Comparison of ENCODE assay signal across 18 cellular contexts in the genomic region with DNA sequence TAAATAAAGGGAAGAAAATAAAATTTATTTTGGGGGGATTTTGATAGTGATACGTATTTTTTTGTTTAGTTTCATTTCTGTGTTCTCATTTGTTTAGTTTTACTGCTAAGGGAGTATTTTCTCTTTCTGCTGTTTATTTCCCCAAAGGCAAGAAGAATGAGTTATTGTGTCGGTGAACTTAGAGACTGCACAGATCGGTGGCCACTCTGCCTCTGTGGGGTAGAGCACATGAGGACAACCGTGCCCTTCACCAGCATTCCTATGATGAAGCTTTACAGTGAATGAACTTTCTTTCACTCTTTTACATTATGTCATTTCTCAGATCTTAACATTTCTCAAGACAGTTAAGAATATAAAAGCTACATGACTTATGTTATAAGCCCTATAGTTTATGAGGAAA.
A peak's percentile ranks its signal among the peaks of the same experiment; 100 is the strongest.
DNase-seq lines count a peak whose midpoint lies in the region; ATAC-seq and TF ChIP-seq lines count a peak whose summit lies in the region.
"Had no signal": no experiment of that assay in that cellular context is flagged by ENCODE, and none has a peak within 500 bp of the region (broad histone marks: within the 10 kb centered on the region; RNA-seq: fewer than 3 reads in every experiment).

No MANE protein-coding gene starts in this region.

- peak overlapping the region; percentile 60 for H3K27ac ChIP-seq in foreskin keratinocyte
- H3K27ac ChIP-seq: BLaER1 had no signal

- H3K4me1 ChIP-seq in foreskin keratinocyte = peaks cover 28% of the 10 kb centered on the region
- H3K4me1 ChIP-seq: BLaER1 had no signal

- no peak for TF ChIP-seq CTCF in foreskin keratinocyte (conservative IDR thresholded peaks at IDR 0.05)

- DNase-seq in SK-MEL-5 (ENCODE audit: low read depth, low spot score) (peak; percentile 73), foreskin keratinocyte (no peak), medulla oblongata (ENCODE audit: extremely low spot score) (peak; percentile 38), NOMO-1 treated with DMSO at 0.1 percent for 48 hours (lab: John Stamatoyannopoulos, UW; ENCODE audit: unreplicated experiment) (no peak)
- no peak for DNase-seq in stimulated activated CD4-positive, alpha-beta T cell treated with anti-CD3 and anti-CD28 coated beads, Interleukin-2, amount 100 ng/mL, for 48 hours
- DNase-seq: 8988T; Calu3; CD4-positive, alpha-beta memory T cell; DND-41; EL; GOT3; H7; HFFc6; IMR-90 had no signal

- H3K27me3 ChIP-seq in foreskin keratinocyte = no peaks in the 10 kb centered on the region
- H3K27me3 ChIP-seq: BLaER1 had no signal

- no peak for ATAC-seq in foreskin keratinocyte
- no peak for ATAC-seq in HG03039 (IDR thresholded peaks at IDR 0.05; ENCODE audit: unreplicated experiment)
- ATAC-seq in GM21786 (IDR thresholded peaks at IDR 0.05; ENCODE audit: unreplicated experiment) = no peak
- ATAC-seq: HCT116 had no signal

- in situ Hi-C loops in SK-MEL-5 (cut with HindIII; ENCODE audit: low pct_unique_long_range_greater_than_20kb, low sequenced_read_pairs) = no loop called here

Comparison
In these comparisons a context has a peak if more than half of its experiments do, and no peak if none do; other contexts are left out.
1. DNase-seq: peak in SK-MEL-5 (single experiment) and medulla oblongata (single experiment); none in foreskin keratinocyte (0 of 2), NOMO-1 treated with DMSO at 0.1 percent for 48 hours (single experiment) and stimulated activated CD4-positive, alpha-beta T cell treated with anti-CD3 and anti-CD28 coated beads, Interleukin-2, amount 100 ng/mL, for 48 hours (0 of 2).